20 cellular contexts compared by ENCODE assay signal in genomic region chr6:135739288-135739687, GRCh38.
DNase-seq lines count a peak whose midpoint lies in the region; ATAC-seq and TF ChIP-seq lines count a peak whose summit lies in the region.
"Had no signal": no experiment of that assay in that cellular context is flagged by ENCODE, and none has a peak within 500 bp of the region (broad histone marks: within the 10 kb centered on the region; RNA-seq: fewer than 3 reads in every experiment).

No MANE protein-coding gene starts in this region.

- peaks cover 4% of the 10 kb centered on the region; the same call in 1 of the 2 replicates for H3K36me3 Mint-ChIP-seq in HFFc6 (ENCODE audit: low read depth)
- H3K36me3 Mint-ChIP-seq in activated naive CD4-positive, alpha-beta T cell treated with anti-CD3 and anti-CD28 coated beads for 36 hours (ENCODE audit: low read depth), result no peaks in the 10 kb centered on the region
- H3K36me3 Mint-ChIP-seq: activated naive CD4-positive, alpha-beta T cell treated with anti-CD3 and anti-CD28 coated beads, Interleukin-2, amount 10 ng/mL, durations not matched to agents 7 days and 5 days; CD14-positive monocyte; stimulated activated effector memory CD8-positive, alpha-beta T cell treated with anti-CD3 and anti-CD28 coated beads, Interleukin-12 subunit alpha, Interleukin-12 subunit beta, amount 100 ng/mL, for 72 hours; T-cell had no signal

- H3K4me3 ChIP-seq in AG10803 (ENCODE audit: low read length) (no peak overlapping the region), adipocyte (ENCODE audit: low read length) (no peak overlapping the region), left lung (no peak overlapping the region), left ventricle myocardium inferior (no peak overlapping the region)

- intact Hi-C loops in left lung (cut with DNase I), result no loop called here
- intact Hi-C loops in activated naive CD4-positive, alpha-beta T cell treated with anti-CD3 and anti-CD28 coated beads for 36 hours (cut with micrococcal nuclease), result no loop called here
- intact Hi-C loops in left ventricle myocardium inferior (cut with micrococcal nuclease), result no loop called here

- TF ChIP-seq CTCF in AG10803 (conservative IDR thresholded peaks at IDR 0.05; ENCODE audit: low read length), result no peak
- TF ChIP-seq CTCF in HFFc6 (IDR thresholded peaks at IDR 0.05), result no peak
- no peak for TF ChIP-seq CTCF in left lung (IDR thresholded peaks at IDR 0.05)
- TF ChIP-seq CTCF in left ventricle myocardium inferior (IDR thresholded peaks at IDR 0.05; ENCODE audit: borderline replicate concordance), result no peak

- H3K36me3 ChIP-seq in adipocyte (ENCODE audit: control insufficient read depth, insufficient read depth, low read length, severe bottlenecking) (no peaks in the 10 kb centered on the region), left lung (no peaks in the 10 kb centered on the region), left ventricle myocardium inferior (no peaks in the 10 kb centered on the region)
- H3K36me3 ChIP-seq: neutrophil had no signal

- no peaks in the 10 kb centered on the region for H3K27me3 ChIP-seq in adipocyte (replicated peaks; ENCODE audit: control insufficient read depth, insufficient read depth, low read length)
- H3K27me3 ChIP-seq in left lung, result no peaks in the 10 kb centered on the region
- no peaks in the 10 kb centered on the region for H3K27me3 ChIP-seq in left ventricle myocardium inferior (ENCODE audit: low read depth)
- H3K27me3 ChIP-seq: neutrophil had no signal

- peak; percentile 27 for ATAC-seq in left lung
- ATAC-seq in GM19395 (IDR thresholded peaks at IDR 0.05; ENCODE audit: unreplicated experiment), result no peak
- ATAC-seq: sciatic nerve; stimulated activated effector memory CD8-positive, alpha-beta T cell treated with anti-CD3 and anti-CD28 coated beads, Interleukin-12 subunit alpha, Interleukin-12 subunit beta, amount 100 ng/mL, for 72 hours; T-cell had no signal

- no peaks in the 10 kb centered on the region for H3K4me1 ChIP-seq in adipocyte (ENCODE audit: control insufficient read depth, insufficient read depth, low read length)
- no peaks in the 10 kb centered on the region for H3K4me1 ChIP-seq in left lung
- no peaks in the 10 kb centered on the region for H3K4me1 ChIP-seq in left ventricle myocardium inferior

- H3K27me3 Mint-ChIP-seq in HFFc6 (ENCODE audit: insufficient read depth), result no peaks in the 10 kb centered on the region
- no peaks in the 10 kb centered on the region for H3K27me3 Mint-ChIP-seq in activated naive CD4-positive, alpha-beta T cell treated with anti-CD3 and anti-CD28 coated beads for 36 hours (ENCODE audit: low read depth)

- H3K9me3 ChIP-seq in adipocyte (ENCODE audit: control insufficient read depth, low read length), result no peaks in the 10 kb centered on the region
- no peaks in the 10 kb centered on the region for H3K9me3 ChIP-seq in left lung
- no peaks in the 10 kb centered on the region for H3K9me3 ChIP-seq in left ventricle myocardium inferior (replicated peaks)
- H3K9me3 ChIP-seq: neutrophil had no signal

- CTCF ChIA-PET in activated naive CD4-positive, alpha-beta T cell treated with anti-CD3 and anti-CD28 coated beads for 36 hours (lab: Charles Lee), result no interaction called here

- peak overlapping the region; percentile 69 for H3K4me3 Mint-ChIP-seq in HFFc6
- no peak overlapping the region for H3K4me3 Mint-ChIP-seq in activated naive CD4-positive, alpha-beta T cell treated with anti-CD3 and anti-CD28 coated beads for 36 hours
- H3K4me3 Mint-ChIP-seq: activated naive CD4-positive, alpha-beta T cell treated with anti-CD3 and anti-CD28 coated beads, Interleukin-2, amount 10 ng/mL, durations not matched to agents 7 days and 5 days; CD14-positive monocyte; stimulated activated effector memory CD8-positive, alpha-beta T cell treated with anti-CD3 and anti-CD28 coated beads, Interleukin-12 subunit alpha, Interleukin-12 subunit beta, amount 100 ng/mL, for 72 hours; T-cell had no signal

- H3K9me3 Mint-ChIP-seq in HFFc6, result no peaks in the 10 kb centered on the region; the same call in 1 of the 2 replicates
- H3K9me3 Mint-ChIP-seq in activated naive CD4-positive, alpha-beta T cell treated with anti-CD3 and anti-CD28 coated beads for 36 hours, result no peaks in the 10 kb centered on the region
- H3K9me3 Mint-ChIP-seq: activated naive CD4-positive, alpha-beta T cell treated with anti-CD3 and anti-CD28 coated beads, Interleukin-2, amount 10 ng/mL, durations not matched to agents 7 days and 5 days; stimulated activated effector memory CD8-positive, alpha-beta T cell treated with anti-CD3 and anti-CD28 coated beads, Interleukin-12 subunit alpha, Interleukin-12 subunit beta, amount 100 ng/mL, for 72 hours had no signal

- H3K27ac ChIP-seq in left lung, result no peak overlapping the region
- no peak overlapping the region for H3K27ac ChIP-seq in left ventricle myocardium inferior (replicated peaks)
- H3K27ac ChIP-seq: neutrophil, RWPE1 had no signal

- peak overlapping the region; percentile 91 for H3K27ac Mint-ChIP-seq in HFFc6
- H3K27ac Mint-ChIP-seq in activated naive CD4-positive, alpha-beta T cell treated with anti-CD3 and anti-CD28 coated beads for 36 hours, result no peak overlapping the region
- H3K27ac Mint-ChIP-seq: activated naive CD4-positive, alpha-beta T cell treated with anti-CD3 and anti-CD28 coated beads, Interleukin-2, amount 10 ng/mL, durations not matched to agents 7 days and 5 days; CD14-positive monocyte; stimulated activated effector memory CD8-positive, alpha-beta T cell treated with anti-CD3 and anti-CD28 coated beads, Interleukin-12 subunit alpha, Interleukin-12 subunit beta, amount 100 ng/mL, for 72 hours; T-cell had no signal

- no peak overlapping the region for H3K9ac ChIP-seq in adipocyte (ENCODE audit: low read length)

- H3K4me1 Mint-ChIP-seq in HFFc6 (ENCODE audit: low read depth), result peaks cover 26% of the 10 kb centered on the region
- H3K4me1 Mint-ChIP-seq in activated naive CD4-positive, alpha-beta T cell treated with anti-CD3 and anti-CD28 coated beads for 36 hours (ENCODE audit: low read depth), result no peaks in the 10 kb centered on the region
- H3K4me1 Mint-ChIP-seq: activated naive CD4-positive, alpha-beta T cell treated with anti-CD3 and anti-CD28 coated beads, Interleukin-2, amount 10 ng/mL, durations not matched to agents 7 days and 5 days; CD14-positive monocyte; stimulated activated effector memory CD8-positive, alpha-beta T cell treated with anti-CD3 and anti-CD28 coated beads, Interleukin-12 subunit alpha, Interleukin-12 subunit beta, amount 100 ng/mL, for 72 hours; T-cell had no signal

- DNase-seq in AG10803 (ENCODE audit: low read depth) (peak; percentile 40), HFFc6 (peak; percentile 81), adipocyte (ENCODE audit: low read depth) (peak; percentile 32), left lung (no peak), HUDEP-2 (lab: John Stamatoyannopoulos, UW; ENCODE audit: unreplicated experiment in 76 of 76) (no peak), left ventricle myocardium inferior (no peak)
- no peak for DNase-seq in activated naive CD4-positive, alpha-beta T cell treated with anti-CD3 and anti-CD28 coated beads for 36 hours
- DNase-seq: activated CD4-positive, CD25-positive, alpha-beta regulatory T cell; activated naive CD4-positive, alpha-beta T cell treated with anti-CD3 and anti-CD28 coated beads, Interleukin-2, amount 10 ng/mL, durations not matched to agents 7 days and 5 days; cerebellar nuclear complex; DND-41; NCI-H1930; NCI-H526; T-cell had no signal

Comparison
In these comparisons a context has a peak if more than half of its experiments do, and no peak if none do; other contexts are left out.
1. DNase-seq: peak in AG10803 (single experiment), HFFc6 (single experiment) and adipocyte (single experiment); none in left lung (0 of 2), activated naive CD4-positive, alpha-beta T cell treated with anti-CD3 and anti-CD28 coated beads for 36 hours (single experiment), HUDEP-2 (0 of 76) and left ventricle myocardium inferior (single experiment).